ENCODE assay signal across 21 cellular contexts in the genomic region with DNA sequence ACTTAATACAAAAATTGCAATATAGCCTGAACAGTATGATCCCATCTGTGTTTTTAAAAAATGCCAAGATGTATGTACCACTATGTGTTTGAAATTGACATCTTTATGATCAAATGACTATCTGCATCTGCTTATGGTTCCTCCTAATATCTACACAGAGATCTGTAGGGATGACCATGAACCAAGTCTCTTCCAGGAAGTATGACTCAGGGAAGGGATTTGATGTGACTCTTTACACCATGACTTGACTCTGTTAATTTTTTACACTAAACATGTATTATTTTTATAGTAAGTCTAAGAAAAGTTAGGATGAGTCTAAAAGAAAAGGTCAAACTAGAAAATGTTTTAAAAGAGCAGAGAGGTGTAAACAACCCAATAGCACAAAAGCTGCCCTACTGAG.
DNase-seq lines count a peak whose midpoint lies in the region; ATAC-seq, FAIRE-seq and TF ChIP-seq lines count a peak whose summit lies in the region.
"Had no signal": no experiment of that assay in that cellular context is flagged by ENCODE, and none has a peak within 500 bp of the region (broad histone marks: within the 10 kb centered on the region; RNA-seq: fewer than 3 reads in every experiment).

No MANE protein-coding gene starts in this region.

- no peak overlapping the region for H3K23ac ChIP-seq in mesenchymal stem cell (ENCODE audit: low read length in 2 of 2)

- H2AK5ac ChIP-seq in mesenchymal stem cell (ENCODE audit: low read length, severe bottlenecking) = no peak overlapping the region

- H3K4ac ChIP-seq in mesenchymal stem cell (ENCODE audit: low read depth in 1 of 2, low read length in 2 of 2) = no peak overlapping the region

- no peak overlapping the region for H2BK5ac ChIP-seq in mesenchymal stem cell (ENCODE audit: low read depth, low read length, poor library complexity, severe bottlenecking)

- no peaks in the 10 kb centered on the region for H3K27me3 Mint-ChIP-seq in activated CD4-positive, alpha-beta T cell treated with anti-CD3 and anti-CD28 coated beads for 36 hours
- no peaks in the 10 kb centered on the region for H3K27me3 Mint-ChIP-seq in activated T-helper 2 cell treated with anti-CD3 and anti-CD28 coated beads, Interferon-gamma antibody, Interleukin-2, Interleukin-4, amounts not matched to agents 10 μg/mL and 5 μg/mL and 100 μg/mL, durations not matched to agents 14 hours and 24 hours and 36 hours (ENCODE audit: low read depth)

- peaks cover 0 to 4% of the 10 kb centered on the region in 2 experiments for H3K27me3 ChIP-seq in mesenchymal stem cell (ENCODE audit: control insufficient read depth in 1 of 2, insufficient read depth in 1 of 2, low read length in 2 of 2)
- H3K27me3 ChIP-seq: adrenal gland, gastroesophageal sphincter, neural progenitor cell, spleen, uterus had no signal

- H2BK15ac ChIP-seq in mesenchymal stem cell (ENCODE audit: low read depth, poor library complexity, severe bottlenecking) = no peak overlapping the region

- H3K36me3 Mint-ChIP-seq in activated CD4-positive, alpha-beta T cell treated with anti-CD3 and anti-CD28 coated beads for 36 hours (ENCODE audit: low read depth) = peaks cover 3% of the 10 kb centered on the region
- peaks cover 5% of the 10 kb centered on the region for H3K36me3 Mint-ChIP-seq in activated T-helper 2 cell treated with anti-CD3 and anti-CD28 coated beads, Interferon-gamma antibody, Interleukin-2, Interleukin-4, amounts not matched to agents 10 μg/mL and 5 μg/mL and 100 μg/mL, durations not matched to agents 14 hours and 24 hours and 36 hours (ENCODE audit: low read depth)
- H3K36me3 Mint-ChIP-seq: neural progenitor cell had no signal

- no peak overlapping the region for H3K4me3 ChIP-seq in mesenchymal stem cell (ENCODE audit: insufficient read depth in 1 of 2, low read depth in 1 of 2, low read length in 2 of 2)
- H3K4me3 ChIP-seq: adrenal gland, gastroesophageal sphincter, HAP-1, neural progenitor cell, spleen, uterus had no signal

- intact Hi-C loops in activated CD4-positive, alpha-beta T cell treated with anti-CD3 and anti-CD28 coated beads for 36 hours (cut with DNase I, micrococcal nuclease) = no loop called here
- intact Hi-C loops in activated T-helper 2 cell treated with anti-CD3 and anti-CD28 coated beads, Interferon-gamma antibody, Interleukin-2, Interleukin-4, amounts not matched to agents 10 μg/mL and 5 μg/mL and 100 μg/mL, durations not matched to agents 14 hours and 24 hours and 36 hours (cut with micrococcal nuclease) = no loop called here
- intact Hi-C loops in Right ventricle myocardium inferior (cut with DNase I) = no loop called here

- no peak overlapping the region for H4K8ac ChIP-seq in mesenchymal stem cell (ENCODE audit: low read length)

- no peak overlapping the region for H3K4me2 ChIP-seq in mesenchymal stem cell (ENCODE audit: low read length, poor library complexity, severe bottlenecking)
- H3K4me2 ChIP-seq: neural progenitor cell had no signal

- H3K14ac ChIP-seq in mesenchymal stem cell (ENCODE audit: low read length in 2 of 2) = no peak overlapping the region

- H3K9me3 ChIP-seq in mesenchymal stem cell (ENCODE audit: control insufficient read depth, low read length) = no peaks in the 10 kb centered on the region
- H3K9me3 ChIP-seq: adrenal gland, gastroesophageal sphincter, HAP-1, spleen, uterus had no signal

- FAIRE-seq in GM12891 (lab: Jason Lieb, UNC) = peak; percentile 74

- H3K9ac ChIP-seq in mesenchymal stem cell (ENCODE audit: low read length) = no peak overlapping the region
- H3K9ac ChIP-seq: neural progenitor cell had no signal

- H4K91ac ChIP-seq in mesenchymal stem cell (ENCODE audit: low read length) = no peak overlapping the region

- H3K9me3 Mint-ChIP-seq in activated CD4-positive, alpha-beta T cell treated with anti-CD3 and anti-CD28 coated beads for 36 hours (ENCODE audit: low read depth) = no peaks in the 10 kb centered on the region
- H3K9me3 Mint-ChIP-seq in activated T-helper 2 cell treated with anti-CD3 and anti-CD28 coated beads, Interferon-gamma antibody, Interleukin-2, Interleukin-4, amounts not matched to agents 10 μg/mL and 5 μg/mL and 100 μg/mL, durations not matched to agents 14 hours and 24 hours and 36 hours = no peaks in the 10 kb centered on the region

- H2BK120ac ChIP-seq in mesenchymal stem cell (ENCODE audit: low read depth, low read length) = no peak overlapping the region

- H3K27ac ChIP-seq in mesenchymal stem cell (ENCODE audit: low read length, poor library complexity, severe bottlenecking) = no peak overlapping the region
- H3K27ac ChIP-seq: adrenal gland, gastroesophageal sphincter, neural progenitor cell, uterus had no signal

- H3K4me1 Mint-ChIP-seq in activated CD4-positive, alpha-beta T cell treated with anti-CD3 and anti-CD28 coated beads for 36 hours = peaks cover 57% of the 10 kb centered on the region
- peaks cover 32% of the 10 kb centered on the region for H3K4me1 Mint-ChIP-seq in activated T-helper 2 cell treated with anti-CD3 and anti-CD28 coated beads, Interferon-gamma antibody, Interleukin-2, Interleukin-4, amounts not matched to agents 10 μg/mL and 5 μg/mL and 100 μg/mL, durations not matched to agents 14 hours and 24 hours and 36 hours (ENCODE audit: low read depth)
- H3K4me1 Mint-ChIP-seq: neural progenitor cell had no signal

- no peak for TF ChIP-seq POLR2A in GM12891 (IDR thresholded peaks at IDR 0.05; ENCODE audit: low read depth, low read length)

- H3K27ac Mint-ChIP-seq in activated CD4-positive, alpha-beta T cell treated with anti-CD3 and anti-CD28 coated beads for 36 hours = peak overlapping the region; percentile 9
- H3K27ac Mint-ChIP-seq in activated T-helper 2 cell treated with anti-CD3 and anti-CD28 coated beads, Interferon-gamma antibody, Interleukin-2, Interleukin-4, amounts not matched to agents 10 μg/mL and 5 μg/mL and 100 μg/mL, durations not matched to agents 14 hours and 24 hours and 36 hours = peak overlapping the region; percentile 52
- H3K27ac Mint-ChIP-seq: neural progenitor cell had no signal

- no peak overlapping the region for H2AFZ ChIP-seq in mesenchymal stem cell (ENCODE audit: low read depth, low read length)
- H2AFZ ChIP-seq: neural progenitor cell had no signal

- H3K36me3 ChIP-seq in mesenchymal stem cell (ENCODE audit: control insufficient read depth in 1 of 2, insufficient read depth in 2 of 2, low read depth in 1 of 2, low read length in 2 of 2) = no peaks in the 10 kb centered on the region
- H3K36me3 ChIP-seq: adrenal gland, gastroesophageal sphincter, HAP-1, neural progenitor cell, spleen, uterus had no signal

- CTCF ChIA-PET in activated CD4-positive, alpha-beta T cell treated with anti-CD3 and anti-CD28 coated beads for 36 hours (lab: Charles Lee) = no interaction called here

- H3K4me1 ChIP-seq in mesenchymal stem cell (ENCODE audit: control insufficient read depth, insufficient read depth, low read depth, low read length) = peaks cover 3% of the 10 kb centered on the region
- H3K4me1 ChIP-seq: adrenal gland, gastroesophageal sphincter, neural progenitor cell, uterus had no signal

- no peak overlapping the region for H3K18ac ChIP-seq in mesenchymal stem cell (ENCODE audit: low read depth in 1 of 2, low read length in 2 of 2)

- peaks cover 2% of the 10 kb centered on the region for H3K79me1 ChIP-seq in mesenchymal stem cell (replicated peaks; ENCODE audit: low read length, poor library complexity, severe bottlenecking)

- POLR2A ChIA-PET in activated CD4-positive, alpha-beta T cell treated with anti-CD3 and anti-CD28 coated beads for 36 hours (lab: Charles Lee) = no interaction called here

- no peak overlapping the region for H3K4me3 Mint-ChIP-seq in activated CD4-positive, alpha-beta T cell treated with anti-CD3 and anti-CD28 coated beads for 36 hours
- H3K4me3 Mint-ChIP-seq in activated T-helper 2 cell treated with anti-CD3 and anti-CD28 coated beads, Interferon-gamma antibody, Interleukin-2, Interleukin-4, amounts not matched to agents 10 μg/mL and 5 μg/mL and 100 μg/mL, durations not matched to agents 14 hours and 24 hours and 36 hours (ENCODE audit: low read depth) = no peak overlapping the region
- H3K4me3 Mint-ChIP-seq: neural progenitor cell had no signal

- DNase-seq in activated CD4-positive, alpha-beta T cell treated with anti-CD3 and anti-CD28 coated beads for 36 hours = no peak
- DNase-seq in activated CD4-positive, alpha-beta T cell treated with anti-CD3 and anti-CD28 coated beads, Interleukin-2, amount 50 U/mL, for 48 hours = no peak
- DNase-seq in GM12891 (ENCODE audit: insufficient read length, low spot score) (no peak), mesenchymal stem cell (peak; percentile 35), Kasumi-1 (lab: John Stamatoyannopoulos, UW) (no peak), SW480 (ENCODE audit: low spot score) (no peak), Right ventricle myocardium inferior (ENCODE audit: missing footprints) (no peak)
- DNase-seq in activated T-helper 2 cell treated with anti-CD3 and anti-CD28 coated beads, Interferon-gamma antibody, Interleukin-2, Interleukin-4, amounts not matched to agents 10 μg/mL and 5 μg/mL and 100 μg/mL, durations not matched to agents 14 hours and 24 hours and 36 hours (ENCODE audit: low spot score) = no peak
- DNase-seq: activated CD4-positive, alpha-beta T cell treated with anti-CD3 and anti-CD28 coated beads, Interleukin-2, amount 50 U/mL, for 4 hours; adrenal gland; DMS79 treated with DMSO at 0.1 percent for 48 hours; NCI-H1092; NCI-H2029 treated with DMSO at 0.1 percent for 48 hours; spleen; stimulated activated CD4-positive, alpha-beta T cell treated with anti-CD3 and anti-CD28 coated beads, Interleukin-4, amount 100 ng/mL, for 4 hours; substantia nigra; uterus had no signal

- peak; percentile 40 for ATAC-seq in activated CD4-positive, alpha-beta T cell treated with anti-CD3 and anti-CD28 coated beads for 36 hours
- no peak for ATAC-seq in Right ventricle myocardium inferior
- ATAC-seq: gastroesophageal sphincter, Panc1 had no signal

- no peak overlapping the region for H2BK12ac ChIP-seq in mesenchymal stem cell (ENCODE audit: low read length in 2 of 2)

TF ChIP-seq in GM12891, 5 proteins besides CTCF, POLR2A, EP300 and RAD21:
- TF ChIP-seq TAF1 (IDR thresholded peaks at IDR 0.05; ENCODE audit: low read depth, low read length) (no peak), SPI1 (IDR thresholded peaks at IDR 0.05; ENCODE audit: low read depth, low read length) (no peak)
